Comparison of ENCODE assay signal across 2 cellular contexts in genomic region chr17:33452797-33453196, GRCh38.
TF ChIP-seq lines count a peak whose summit lies in the region.

No MANE protein-coding gene starts in this region.

TF ChIP-seq in GM23338, 12 proteins besides CTCF, POLR2A, EP300 and RAD21 (continued from another document):
- TF ChIP-seq, protein P1, sequence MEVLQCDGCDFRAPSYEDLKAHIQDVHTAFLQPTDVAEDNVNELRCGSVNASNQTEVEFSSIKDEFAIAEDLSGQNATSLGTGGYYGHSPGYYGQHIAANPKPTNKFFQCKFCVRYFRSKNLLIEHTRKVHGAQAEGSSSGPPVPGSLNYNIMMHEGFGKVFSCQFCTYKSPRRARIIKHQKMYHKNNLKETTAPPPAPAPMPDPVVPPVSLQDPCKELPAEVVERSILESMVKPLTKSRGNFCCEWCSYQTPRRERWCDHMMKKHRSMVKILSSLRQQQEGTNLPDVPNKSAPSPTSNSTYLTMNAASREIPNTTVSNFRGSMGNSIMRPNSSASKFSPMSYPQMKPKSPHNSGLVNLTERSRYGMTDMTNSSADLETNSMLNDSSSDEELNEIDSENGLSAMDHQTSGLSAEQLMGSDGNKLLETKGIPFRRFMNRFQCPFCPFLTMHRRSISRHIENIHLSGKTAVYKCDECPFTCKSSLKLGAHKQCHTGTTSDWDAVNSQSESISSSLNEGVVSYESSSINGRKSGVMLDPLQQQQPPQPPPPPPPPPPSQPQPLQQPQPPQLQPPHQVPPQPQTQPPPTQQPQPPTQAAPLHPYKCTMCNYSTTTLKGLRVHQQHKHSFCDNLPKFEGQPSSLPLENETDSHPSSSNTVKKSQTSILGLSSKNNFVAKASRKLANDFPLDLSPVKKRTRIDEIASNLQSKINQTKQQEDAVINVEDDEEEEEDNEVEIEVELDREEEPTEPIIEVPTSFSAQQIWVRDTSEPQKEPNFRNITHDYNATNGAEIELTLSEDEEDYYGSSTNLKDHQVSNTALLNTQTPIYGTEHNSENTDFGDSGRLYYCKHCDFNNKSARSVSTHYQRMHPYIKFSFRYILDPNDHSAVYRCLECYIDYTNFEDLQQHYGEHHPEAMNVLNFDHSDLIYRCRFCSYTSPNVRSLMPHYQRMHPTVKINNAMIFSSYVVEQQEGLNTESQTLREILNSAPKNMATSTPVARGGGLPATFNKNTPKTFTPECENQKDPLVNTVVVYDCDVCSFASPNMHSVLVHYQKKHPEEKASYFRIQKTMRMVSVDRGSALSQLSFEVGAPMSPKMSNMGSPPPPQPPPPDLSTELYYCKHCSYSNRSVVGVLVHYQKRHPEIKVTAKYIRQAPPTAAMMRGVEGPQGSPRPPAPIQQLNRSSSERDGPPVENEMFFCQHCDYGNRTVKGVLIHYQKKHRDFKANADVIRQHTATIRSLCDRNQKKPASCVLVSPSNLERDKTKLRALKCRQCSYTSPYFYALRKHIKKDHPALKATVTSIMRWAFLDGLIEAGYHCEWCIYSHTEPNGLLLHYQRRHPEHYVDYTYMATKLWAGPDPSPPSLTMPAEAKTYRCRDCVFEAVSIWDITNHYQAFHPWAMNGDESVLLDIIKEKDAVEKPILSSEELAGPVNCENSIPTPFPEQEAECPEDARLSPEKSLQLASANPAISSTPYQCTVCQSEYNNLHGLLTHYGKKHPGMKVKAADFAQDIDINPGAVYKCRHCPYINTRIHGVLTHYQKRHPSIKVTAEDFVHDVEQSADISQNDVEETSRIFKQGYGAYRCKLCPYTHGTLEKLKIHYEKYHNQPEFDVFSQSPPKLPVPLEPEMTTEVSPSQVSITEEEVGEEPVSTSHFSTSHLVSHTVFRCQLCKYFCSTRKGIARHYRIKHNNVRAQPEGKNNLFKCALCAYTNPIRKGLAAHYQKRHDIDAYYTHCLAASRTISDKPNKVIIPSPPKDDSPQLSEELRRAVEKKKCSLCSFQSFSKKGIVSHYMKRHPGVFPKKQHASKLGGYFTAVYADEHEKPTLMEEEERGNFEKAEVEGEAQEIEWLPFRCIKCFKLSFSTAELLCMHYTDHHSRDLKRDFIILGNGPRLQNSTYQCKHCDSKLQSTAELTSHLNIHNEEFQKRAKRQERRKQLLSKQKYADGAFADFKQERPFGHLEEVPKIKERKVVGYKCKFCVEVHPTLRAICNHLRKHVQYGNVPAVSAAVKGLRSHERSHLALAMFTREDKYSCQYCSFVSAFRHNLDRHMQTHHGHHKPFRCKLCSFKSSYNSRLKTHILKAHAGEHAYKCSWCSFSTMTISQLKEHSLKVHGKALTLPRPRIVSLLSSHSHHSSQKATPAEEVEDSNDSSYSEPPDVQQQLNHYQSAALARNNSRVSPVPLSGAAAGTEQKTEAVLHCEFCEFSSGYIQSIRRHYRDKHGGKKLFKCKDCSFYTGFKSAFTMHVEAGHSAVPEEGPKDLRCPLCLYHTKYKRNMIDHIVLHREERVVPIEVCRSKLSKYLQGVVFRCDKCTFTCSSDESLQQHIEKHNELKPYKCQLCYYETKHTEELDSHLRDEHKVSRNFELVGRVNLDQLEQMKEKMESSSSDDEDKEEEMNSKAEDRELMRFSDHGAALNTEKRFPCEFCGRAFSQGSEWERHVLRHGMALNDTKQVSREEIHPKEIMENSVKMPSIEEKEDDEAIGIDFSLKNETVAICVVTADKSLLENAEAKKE (CRISPR knock-in tag; IDR thresholded peaks at IDR 0.05), result no peak
- TF ChIP-seq CREB1 (CRISPR knock-in tag; IDR thresholded peaks at IDR 0.05; ENCODE audit: low read depth), result no peak

TF ChIP-seq in WTC11, 78 proteins besides CTCF, POLR2A, EP300 and RAD21 (continued from another document):
- TF ChIP-seq, protein P2, sequence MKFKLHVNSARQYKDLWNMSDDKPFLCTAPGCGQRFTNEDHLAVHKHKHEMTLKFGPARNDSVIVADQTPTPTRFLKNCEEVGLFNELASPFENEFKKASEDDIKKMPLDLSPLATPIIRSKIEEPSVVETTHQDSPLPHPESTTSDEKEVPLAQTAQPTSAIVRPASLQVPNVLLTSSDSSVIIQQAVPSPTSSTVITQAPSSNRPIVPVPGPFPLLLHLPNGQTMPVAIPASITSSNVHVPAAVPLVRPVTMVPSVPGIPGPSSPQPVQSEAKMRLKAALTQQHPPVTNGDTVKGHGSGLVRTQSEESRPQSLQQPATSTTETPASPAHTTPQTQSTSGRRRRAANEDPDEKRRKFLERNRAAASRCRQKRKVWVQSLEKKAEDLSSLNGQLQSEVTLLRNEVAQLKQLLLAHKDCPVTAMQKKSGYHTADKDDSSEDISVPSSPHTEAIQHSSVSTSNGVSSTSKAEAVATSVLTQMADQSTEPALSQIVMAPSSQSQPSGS (CRISPR knock-in tag; IDR thresholded peaks at IDR 0.05; ENCODE audit: borderline replicate concordance, low read depth), result no peak
- TF ChIP-seq ZBTB43 (CRISPR knock-in tag; IDR thresholded peaks at IDR 0.05), result no peak
- TF ChIP-seq, protein P3, sequence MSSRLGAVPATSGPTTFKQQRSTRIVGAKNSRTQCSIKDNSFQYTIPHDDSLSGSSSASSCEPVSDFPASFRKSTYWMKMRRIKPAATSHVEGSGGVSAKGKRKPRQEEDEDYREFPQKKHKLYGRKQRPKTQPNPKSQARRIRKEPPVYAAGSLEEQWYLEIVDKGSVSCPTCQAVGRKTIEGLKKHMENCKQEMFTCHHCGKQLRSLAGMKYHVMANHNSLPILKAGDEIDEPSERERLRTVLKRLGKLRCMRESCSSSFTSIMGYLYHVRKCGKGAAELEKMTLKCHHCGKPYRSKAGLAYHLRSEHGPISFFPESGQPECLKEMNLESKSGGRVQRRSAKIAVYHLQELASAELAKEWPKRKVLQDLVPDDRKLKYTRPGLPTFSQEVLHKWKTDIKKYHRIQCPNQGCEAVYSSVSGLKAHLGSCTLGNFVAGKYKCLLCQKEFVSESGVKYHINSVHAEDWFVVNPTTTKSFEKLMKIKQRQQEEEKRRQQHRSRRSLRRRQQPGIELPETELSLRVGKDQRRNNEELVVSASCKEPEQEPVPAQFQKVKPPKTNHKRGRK (CRISPR knock-in tag; IDR thresholded peaks at IDR 0.05; ENCODE audit: borderline replicate concordance), result no peak
- TF ChIP-seq MXD4 (CRISPR knock-in tag; IDR thresholded peaks at IDR 0.05; ENCODE audit: borderline replicate concordance), result no peak
- no peak for TF ChIP-seq E2F4 (CRISPR knock-in tag; IDR thresholded peaks at IDR 0.05; ENCODE audit: borderline replicate concordance, low read depth)
- no peak for TF ChIP-seq MYBL2 (CRISPR knock-in tag; IDR thresholded peaks at IDR 0.05)
- TF ChIP-seq CREB1 (CRISPR knock-in tag; IDR thresholded peaks at IDR 0.05), result no peak
- TF ChIP-seq ZNF317 (CRISPR knock-in tag; IDR thresholded peaks at IDR 0.05; ENCODE audit: borderline replicate concordance, low read depth), result no peak
- no peak for TF ChIP-seq KAT7 (CRISPR knock-in tag; IDR thresholded peaks at IDR 0.05; ENCODE audit: borderline replicate concordance)
- no peak for TF ChIP-seq ZNF138 (CRISPR knock-in tag; conservative IDR thresholded peaks at IDR 0.05)
- TF ChIP-seq ZBTB21 (CRISPR knock-in tag; IDR thresholded peaks at IDR 0.05; ENCODE audit: borderline replicate concordance), result no peak
- TF ChIP-seq ZNF671 (CRISPR knock-in tag; IDR thresholded peaks at IDR 0.05), result no peak
- TF ChIP-seq GTF2I (CRISPR knock-in tag; conservative IDR thresholded peaks at IDR 0.05), result no peak
- no peak for TF ChIP-seq ZNF396 (CRISPR knock-in tag; IDR thresholded peaks at IDR 0.05; ENCODE audit: borderline replicate concordance)
